Comparison of ENCODE assay signal across 8 cellular contexts in genomic region chr6:17580518-17581048, GRCh38. TPM values are rescaled to one million over a fixed set of nuclear protein-coding genes. Genes with fewer than 3 reads are reported as not detected.
DNase-seq lines count a peak whose midpoint lies in the region; ATAC-seq and TF ChIP-seq lines count a peak whose summit lies in the region.

No MANE protein-coding gene starts in this region.

- H3K4me1 Mint-ChIP-seq in activated CD4-positive, alpha-beta T cell treated with anti-CD3 and anti-CD28 coated beads, Interleukin-2, amount 10 ng/mL, durations not matched to agents 24 days and 14 days = peaks cover 8% of the 10 kb centered on the region
- peaks cover 14% of the 10 kb centered on the region for H3K4me1 Mint-ChIP-seq in nephron

- H3K36me3 Mint-ChIP-seq in activated CD4-positive, alpha-beta T cell treated with anti-CD3 and anti-CD28 coated beads, Interleukin-2, amount 10 ng/mL, durations not matched to agents 24 days and 14 days (ENCODE audit: low read depth) = no peaks in the 10 kb centered on the region
- no peaks in the 10 kb centered on the region for H3K36me3 Mint-ChIP-seq in nephron (ENCODE audit: low read depth)

- H3K4me3 Mint-ChIP-seq in activated CD4-positive, alpha-beta T cell treated with anti-CD3 and anti-CD28 coated beads, Interleukin-2, amount 10 ng/mL, durations not matched to agents 24 days and 14 days = peak overlapping the region; percentile 77
- peak overlapping the region; percentile 63 to 73 (median 69) for H3K4me3 Mint-ChIP-seq in nephron

- peak; percentile 77 for DNase-seq in activated CD4-positive, alpha-beta T cell treated with anti-CD3 and anti-CD28 coated beads, Interleukin-2, amount 10 ng/mL, durations not matched to agents 24 days and 14 days
- no peak for DNase-seq in activated CD4-positive, alpha-beta T cell treated with anti-CD3 and anti-CD28 coated beads, Interleukin-2, amount 50 U/mL, for 4 hours
- peak; percentile 21 to 25 for DNase-seq in activated CD4-positive, alpha-beta T cell treated with anti-CD3 and anti-CD28 coated beads, Interleukin-2, amount 50 U/mL, for 48 hours
- DNase-seq in erythroblast (lab: John Stamatoyannopoulos, UW) (peak; percentile 36 to 67), NCI-H2171 (lab: John Stamatoyannopoulos, UW) (no peak)

- TF ChIP-seq POLR2A in erythroblast (IDR thresholded peaks at IDR 0.05; ENCODE audit: low read length) = no peak

- ATAC-seq in GM19351 (IDR thresholded peaks at IDR 0.05; ENCODE audit: unreplicated experiment) (no peak), HG02970 (IDR thresholded peaks at IDR 0.05; ENCODE audit: low FRiP score, unreplicated experiment) (no peak)

- H3K27ac Mint-ChIP-seq in activated CD4-positive, alpha-beta T cell treated with anti-CD3 and anti-CD28 coated beads, Interleukin-2, amount 10 ng/mL, durations not matched to agents 24 days and 14 days = peak overlapping the region; percentile 35
- H3K27ac Mint-ChIP-seq in nephron = no peak overlapping the region

- peaks cover 16% of the 10 kb centered on the region for H3K9me3 Mint-ChIP-seq in activated CD4-positive, alpha-beta T cell treated with anti-CD3 and anti-CD28 coated beads, Interleukin-2, amount 10 ng/mL, durations not matched to agents 24 days and 14 days
- H3K9me3 Mint-ChIP-seq in nephron = peaks cover 14% of the 10 kb centered on the region

- peaks cover 33% of the 10 kb centered on the region for H3K27me3 Mint-ChIP-seq in activated CD4-positive, alpha-beta T cell treated with anti-CD3 and anti-CD28 coated beads, Interleukin-2, amount 10 ng/mL, durations not matched to agents 24 days and 14 days
- H3K27me3 Mint-ChIP-seq in nephron (ENCODE audit: low read depth) = no peaks in the 10 kb centered on the region

- no peak for TF ChIP-seq CTCF in nephron (IDR thresholded peaks at IDR 0.05; ENCODE audit: unreplicated experiment in 3 of 3)

- intact Hi-C loops in activated CD4-positive, alpha-beta T cell treated with anti-CD3 and anti-CD28 coated beads, Interleukin-2, amount 10 ng/mL, durations not matched to agents 24 days and 14 days (cut with micrococcal nuclease) = loop anchor here (10.0 kb wide), 1 partner anchor 186 kb away; the partner anchor contains the start of gene CAP2

RNA-seq across cellular contexts. Expression of gene FAM8A1, which starts 19.5 kb away (rescaled TPM):
- total RNA-seq in activated CD4-positive, alpha-beta T cell treated with anti-CD3 and anti-CD28 coated beads, Interleukin-2, amount 10 ng/mL, durations not matched to agents 24 days and 14 days = 3.7 and 4.0 TPM in 2 replicates

Comparison
In these comparisons a context has a peak if more than half of its experiments do, and no peak if none do; other contexts are left out.
1. DNase-seq: peak in activated CD4-positive, alpha-beta T cell treated with anti-CD3 and anti-CD28 coated beads, Interleukin-2, amount 10 ng/mL, durations not matched to agents 24 days and 14 days (single experiment), activated CD4-positive, alpha-beta T cell treated with anti-CD3 and anti-CD28 coated beads, Interleukin-2, amount 50 U/mL, for 48 hours (2 of 2) and erythroblast (2 of 2); none in activated CD4-positive, alpha-beta T cell treated with anti-CD3 and anti-CD28 coated beads, Interleukin-2, amount 50 U/mL, for 4 hours (0 of 2) and NCI-H2171 (single experiment).